Comparison of ENCODE assay signal across 20 cellular contexts in the genomic region with DNA sequence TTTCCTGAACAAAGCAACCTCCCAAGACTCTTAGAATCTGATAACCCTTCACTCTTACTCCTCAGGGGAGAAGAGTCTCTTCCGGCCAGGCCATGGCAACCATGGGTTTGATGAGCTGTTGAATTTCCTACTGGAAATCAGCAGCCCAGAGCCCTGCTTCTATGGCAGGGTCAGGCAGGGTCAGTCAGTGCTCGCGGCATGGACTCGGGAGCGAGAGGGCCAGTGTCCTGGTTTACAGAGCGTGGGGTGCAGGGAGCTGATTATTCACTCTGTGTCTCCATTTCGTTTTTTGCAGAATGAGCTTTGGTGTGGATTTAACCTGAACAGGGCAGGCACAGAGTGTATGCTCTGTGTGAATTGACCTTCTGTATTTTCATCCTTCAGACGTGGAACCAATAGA.
"Had no signal": no experiment of that assay in that cellular context is flagged by ENCODE, and none has a peak within 500 bp of the region (broad histone marks: within the 10 kb centered on the region; RNA-seq: fewer than 3 reads in every experiment).

No MANE protein-coding gene starts in this region.

- H3K27ac ChIP-seq: SJSA1, SK-N-MC had no signal

- H3K27me3 ChIP-seq: SJSA1 had no signal

- H3K36me3 ChIP-seq: SJSA1 had no signal

- H3K9me3 ChIP-seq: SJSA1 had no signal

- DNase-seq: KBM-7, MV-4-11, NCI-H1048, NCI-H1105, NCI-H1417, NCI-H146, NCI-H187, NCI-H2029, NCI-H2081 treated with DMSO at 0.1 percent for 48 hours, NCI-H2171, NCI-H226, NCI-H446, NCI-H510A, NCI-H524 treated with DMSO at 0.1 percent for 48 hours, NCI-H69, NCI-H774, RPMI8226, SIG-M5 had no signal

- H3K4me1 ChIP-seq: SJSA1 had no signal

- H3K4me3 ChIP-seq: SJSA1, SK-N-MC had no signal
